Comparison of ENCODE assay signal across 8 cellular contexts in genomic region chr10:4615042-4615441, GRCh38.
"Had no signal": no experiment of that assay in that cellular context is flagged by ENCODE, and none has a peak within 500 bp of the region (broad histone marks: within the 10 kb centered on the region; RNA-seq: fewer than 3 reads in every experiment).

No MANE protein-coding gene starts in this region.

- H3K27ac ChIP-seq: HL-60, KMS-11 had no signal

- DNase-seq: IMR-90, KBM-7, KG1 had no signal

- ATAC-seq: HepG2, K562 had no signal

- H3K4me3 ChIP-seq: K562 had no signal

- FAIRE-seq: HepG2, HTR-8/SVneo, K562 had no signal
